ENCODE assay signal across 28 cellular contexts in the genomic region with DNA sequence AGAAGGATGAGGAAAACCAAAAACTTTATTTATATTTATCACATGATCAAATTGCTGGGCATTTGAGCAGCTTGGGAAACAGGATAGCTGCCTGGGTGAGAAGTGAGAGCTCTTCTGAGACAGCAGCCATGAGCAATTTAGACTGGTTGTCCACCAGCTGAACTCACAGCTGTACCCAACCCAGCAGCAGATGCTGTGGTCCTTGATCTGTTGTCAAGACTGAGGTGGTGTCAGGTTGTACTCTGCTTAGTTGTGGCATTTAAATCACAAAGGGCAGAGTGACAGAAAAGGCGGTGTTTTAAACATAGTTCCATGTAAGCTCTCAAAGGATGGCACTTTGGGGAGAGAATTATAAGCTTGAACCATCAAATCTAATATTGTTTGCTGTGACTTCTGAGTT.
"Had no signal": no experiment of that assay in that cellular context is flagged by ENCODE, and none has a peak within 500 bp of the region (broad histone marks: within the 10 kb centered on the region; RNA-seq: fewer than 3 reads in every experiment).

No MANE protein-coding gene starts in this region.

- H3K27ac ChIP-seq: adrenal gland, KMS-11, SK-N-MC had no signal

- DNase-seq: activated CD4-positive, alpha-beta memory T cell treated with anti-CD3 and anti-CD28 coated beads, Interleukin-2, amount 10 ng/mL, durations not matched to agents 7 days and 5 days; activated CD4-positive, alpha-beta T cell treated with anti-CD3 and anti-CD28 coated beads, Interleukin-2, amount 10 ng/mL, durations not matched to agents 7 days and 5 days; activated CD4-positive, CD25-positive, alpha-beta regulatory T cell; activated naive CD4-positive, alpha-beta T cell treated with anti-CD3 and anti-CD28 coated beads, Interleukin-2, amount 50 U/mL, for 16 hours; activated naive CD8-positive, alpha-beta T cell treated with anti-CD3 and anti-CD28 coated beads, Interleukin-2, amount 10 ng/mL, durations not matched to agents 7 days and 5 days; activated T-cell treated with anti-CD3 and anti-CD28 coated beads for 4 hours; activated T-cell treated with anti-CD3 and anti-CD28 coated beads, Interleukin-2, amount 50 U/mL, for 48 hours; adrenal gland; anterior cingulate cortex; cerebellar nuclear complex; MV-4-11; NCI-H1092 treated with DMSO at 0.1 percent for 48 hours; NCI-H1417 treated with DMSO at 0.1 percent for 48 hours; NCI-H1694; NCI-H2029; NCI-H2107; NCI-H226; NCI-H69; OCI-M1; RPMI8226; T-cell; T-helper 2 cell; T1000 had no signal

- H3K4me2 ChIP-seq: KMS-11 had no signal

- FAIRE-seq: TTC549 had no signal

- H3K4me3 ChIP-seq: adrenal gland, SK-N-MC had no signal

- H3K27me3 ChIP-seq: adrenal gland had no signal

- ATAC-seq: Panc1, Right ventricle myocardium inferior, T-cell had no signal

- H3K9ac ChIP-seq: KMS-11 had no signal

- H3K9me3 ChIP-seq: adrenal gland had no signal

- H3K4me1 ChIP-seq: adrenal gland had no signal

- H3K36me3 ChIP-seq: adrenal gland had no signal
